ENCODE assay signal across 20 cellular contexts in the genomic region with DNA sequence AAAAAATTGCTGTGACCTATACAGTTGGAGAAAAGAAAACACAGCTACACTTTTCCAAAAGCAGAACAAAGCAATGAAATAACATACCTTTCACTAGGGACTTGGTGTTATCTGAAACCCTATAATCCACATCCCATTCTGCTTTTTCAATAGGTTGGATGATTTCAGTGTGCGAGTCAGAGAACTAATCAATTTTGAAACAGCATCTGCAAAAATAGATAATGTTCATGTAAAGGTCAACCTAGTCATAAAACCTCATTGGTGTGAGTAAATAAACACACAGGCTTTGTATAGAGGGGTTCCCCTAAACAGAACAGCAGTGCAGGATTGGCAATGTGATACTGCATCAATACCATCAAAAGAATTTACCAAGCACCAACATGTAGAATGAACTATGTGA.
"Had no signal": no experiment of that assay in that cellular context is flagged by ENCODE, and none has a peak within 500 bp of the region (broad histone marks: within the 10 kb centered on the region; RNA-seq: fewer than 3 reads in every experiment).

No MANE protein-coding gene starts in this region.

- H3K27me3 ChIP-seq: heart left ventricle, neutrophil, pancreas, right atrium auricular region, spleen, thyroid gland had no signal

- H3K9me3 ChIP-seq: heart left ventricle, neutrophil, pancreas, psoas muscle, right atrium auricular region, spleen, thyroid gland had no signal

- H3K27ac ChIP-seq: epithelial cell of prostate, heart left ventricle, neutrophil, pancreas, psoas muscle, right atrium auricular region, spleen, thyroid gland, WERI-Rb-1 had no signal

- H3K36me3 ChIP-seq: heart left ventricle, neutrophil, pancreas, right atrium auricular region, spleen, thyroid gland, WERI-Rb-1 had no signal

- DNase-seq: activated CD4-positive, alpha-beta T cell treated with anti-CD3 and anti-CD28 coated beads, Interleukin-2, amount 10 ng/mL, durations not matched to agents 7 days and 5 days; activated CD4-positive, CD25-positive, alpha-beta regulatory T cell treated with anti-CD3 and anti-CD28 coated beads, Interleukin-2, amount 50 U/mL, for 72 hours; activated CD8-positive, alpha-beta memory T cell treated with anti-CD3 and anti-CD28 coated beads, Interleukin-2, amount 10 ng/mL, durations not matched to agents 7 days and 5 days; activated CD8-positive, alpha-beta T cell treated with anti-CD3 and anti-CD28 coated beads for 36 hours; activated effector memory CD4-positive, alpha-beta T cell treated with anti-CD3 and anti-CD28 coated beads, Interleukin-2, amount 50 U/mL, for 16 hours; activated T-cell treated with anti-CD3 and anti-CD28 coated beads for 4 hours; aorta; heart left ventricle; left colon; mesenchymal stem cell; pancreas; psoas muscle; spleen; stimulated activated CD4-positive, alpha-beta T cell treated with anti-CD3 and anti-CD28 coated beads, Interleukin-4, amount 100 ng/mL, for 1 hour; stimulated activated naive CD4-positive, alpha-beta T cell treated with Interleukin-2 at 50 U/mL for 16 hours; thyroid gland; WERI-Rb-1 had no signal

- H3K4me3 ChIP-seq: heart left ventricle, pancreas, psoas muscle, right atrium auricular region, spleen, thyroid gland had no signal

- H3K4me1 ChIP-seq: psoas muscle, right atrium auricular region, spleen had no signal
